9 cellular contexts compared by ENCODE assay signal in genomic region chr13:48979892-48980291, GRCh38. TPM values are rescaled to one million over a fixed set of nuclear protein-coding genes. Genes with fewer than 3 reads are reported as not detected.
DNase-seq lines count a peak whose midpoint lies in the region; ATAC-seq and TF ChIP-seq lines count a peak whose summit lies in the region.
"Had no signal": no experiment of that assay in that cellular context is flagged by ENCODE, and none has a peak within 500 bp of the region (broad histone marks: within the 10 kb centered on the region; RNA-seq: fewer than 3 reads in every experiment).

No MANE protein-coding gene starts in this region.

- H3K4me2 ChIP-seq in BLaER1 treated with 17β-estradiol and CSF1 and Interleukin-3, amounts not matched to agents 10 nM and 100 nM = peak overlapping the region; percentile 68 to 93 (median 85)

- TF ChIP-seq CTCF in lower lobe of right lung (IDR thresholded peaks at IDR 0.05) = no peak

- H3K27ac ChIP-seq in BLaER1 treated with 17β-estradiol and CSF1 and Interleukin-3, amounts not matched to agents 10 nM and 100 nM = peak overlapping the region in 10 of 11 experiments; percentile 43 to 99 (median 60); a peak in 20 of 22 replicates
- H3K27ac ChIP-seq in SK-N-MC (peak overlapping the region; percentile 52; the same call in 1 of the 2 replicates), lower lobe of right lung (no peak overlapping the region)

- H3K9ac ChIP-seq in BLaER1 treated with 17β-estradiol and CSF1 and Interleukin-3, amounts not matched to agents 10 nM and 100 nM = peak overlapping the region in 10 of 11 experiments; percentile 11 to 59 (median 40); a peak in 16 of 22 replicates
- H3K9ac ChIP-seq in SK-N-MC (ENCODE audit: insufficient read length) = no peak overlapping the region

- intact Hi-C loops in lower lobe of right lung (cut with DNase I) = no loop called here

- peak overlapping the region in 4 of 10 experiments; percentile 2 to 82 (median 21); a peak in 4 of 20 replicates for H3K4me3 ChIP-seq in BLaER1 treated with 17β-estradiol and CSF1 and Interleukin-3, amounts not matched to agents 10 nM and 100 nM
- H3K4me3 ChIP-seq in SK-N-MC (no peak overlapping the region), H7 (ENCODE audit: insufficient read depth, low read depth, low read length) (no peak overlapping the region), lower lobe of right lung (no peak overlapping the region)
- H3K4me3 ChIP-seq: heart left ventricle had no signal

- H3K4me1 ChIP-seq in BLaER1 treated with 17β-estradiol and CSF1 and Interleukin-3, amounts not matched to agents 10 nM and 100 nM = peaks cover 27 to 48% (median 43%) of the 10 kb centered on the region in 10 experiments
- peaks cover 44% of the 10 kb centered on the region for H3K4me1 ChIP-seq in lower lobe of right lung

- no peaks in the 10 kb centered on the region for H3K27me3 ChIP-seq in BLaER1 treated with 17β-estradiol and CSF1 and Interleukin-3, amounts not matched to agents 10 nM and 100 nM
- H3K27me3 ChIP-seq in H7 (ENCODE audit: control insufficient read depth, insufficient read depth, low read length) = no peaks in the 10 kb centered on the region
- H3K27me3 ChIP-seq in lower lobe of right lung (ENCODE audit: low read depth) = no peaks in the 10 kb centered on the region
- H3K27me3 ChIP-seq: heart left ventricle had no signal

- peaks cover 0 to 56% (median 46%) of the 10 kb centered on the region in 11 experiments; a peak in 13 of 22 replicates for H4K20me1 ChIP-seq in BLaER1 treated with 17β-estradiol and CSF1 and Interleukin-3, amounts not matched to agents 10 nM and 100 nM

- H3K36me3 ChIP-seq in BLaER1 treated with 17β-estradiol and CSF1 and Interleukin-3, amounts not matched to agents 10 nM and 100 nM = peaks cover 0 to 12% (median 0%) of the 10 kb centered on the region in 11 experiments; a peak in 5 of 22 replicates
- H3K36me3 ChIP-seq in SK-N-MC (ENCODE audit: insufficient read depth, low read length) (no peaks in the 10 kb centered on the region), H7 (replicated peaks; ENCODE audit: control insufficient read depth, insufficient read depth, low read length) (no peaks in the 10 kb centered on the region), lower lobe of right lung (no peaks in the 10 kb centered on the region)
- H3K36me3 ChIP-seq: heart left ventricle had no signal

- peak; percentile 28 for ATAC-seq in GM19324 (IDR thresholded peaks at IDR 0.05; ENCODE audit: low FRiP score, unreplicated experiment)
- peak; percentile 48 for ATAC-seq in HG03108 (IDR thresholded peaks at IDR 0.05; ENCODE audit: unreplicated experiment)
- ATAC-seq in lower lobe of right lung = no peak
- ATAC-seq: heart left ventricle had no signal

- DNase-seq in SK-N-MC (ENCODE audit: low read depth, low spot score) (no peak), H7 (no peak), NCI-H1105 treated with DMSO at 0.1 percent for 48 hours (lab: John Stamatoyannopoulos, UW) (no peak), lower lobe of right lung (no peak), NCI-H146 (lab: John Stamatoyannopoulos, UW) (no peak)
- DNase-seq: heart left ventricle had no signal

- H3K9me3 ChIP-seq in BLaER1 treated with 17β-estradiol and CSF1 and Interleukin-3, amounts not matched to agents 10 nM and 100 nM (replicated peaks in 1 of 11) = peaks cover 0 to 15% (median 3%) of the 10 kb centered on the region in 11 experiments; a peak in 10 of 22 replicates
- H3K9me3 ChIP-seq in SK-N-MC (ENCODE audit: low read depth, low read length) = no peaks in the 10 kb centered on the region
- H3K9me3 ChIP-seq in lower lobe of right lung = no peaks in the 10 kb centered on the region
- H3K9me3 ChIP-seq: heart left ventricle had no signal

RNA-seq across cellular contexts. Expression of gene FNDC3A, which starts 4.2 kb away (rescaled TPM):
- 22.8 and 38.0 TPM in 2 replicates for total RNA-seq in H7 (2014; rRNA removed; shearing (Covaris generic))
- 61.4 TPM for total RNA-seq in lower lobe of right lung

Comparison
In these comparisons a context has a peak if more than half of its experiments do, and no peak if none do; other contexts are left out.
1. ATAC-seq: peak in GM19324 (single experiment) and HG03108 (single experiment); none in lower lobe of right lung (0 of 2).